In genomic region chr6:31541059-31541657, GRCh38 we compare ENCODE assay signal across 8 cellular contexts. TPM values are rescaled to one million over a fixed set of nuclear protein-coding genes. Genes with fewer than 3 reads are reported as not detected.
DNase-seq lines count a peak whose midpoint lies in the region; ATAC-seq and TF ChIP-seq lines count a peak whose summit lies in the region.

No MANE protein-coding gene starts in this region.

- H3K4me3 Mint-ChIP-seq in brain = peak overlapping the region; percentile 84 to 97 (median 87)

- peaks cover 81% of the 10 kb centered on the region for H3K4me1 Mint-ChIP-seq in brain

- ATAC-seq in GM19328 (IDR thresholded peaks at IDR 0.05; ENCODE audit: unreplicated experiment) = no peak

- H3K36me3 Mint-ChIP-seq in brain = peaks cover 48% of the 10 kb centered on the region

- DNase-seq in GM12864 (ENCODE audit: low read depth) (no peak), KBM-7 (peak; percentile 75), T-helper 22 cell (ENCODE audit: low read depth) (peak; percentile 63), iris pigment epithelial cell (ENCODE audit: low read depth) (peak; percentile 71), islet precursor cell (no peak)
- DNase-seq in stimulated activated CD4-positive, alpha-beta T cell treated with anti-CD3 and anti-CD28 coated beads, Interleukin-2, amount 100 ng/mL, for 24 hours = peak; percentile 69 to 70

- in situ Hi-C loops in KBM-7 (cut with MboI; ENCODE audit: low pct_unique_long_range_greater_than_20kb, low sequenced_read_pairs) = no loop called here

- peak overlapping the region; percentile 87 for H3K4me3 ChIP-seq in GM12864 (ENCODE audit: low read depth, low read length)

- peak overlapping the region; percentile 98 to 100 (median 99) for H3K27ac Mint-ChIP-seq in brain

- H3K27me3 Mint-ChIP-seq in brain = peaks cover 22% of the 10 kb centered on the region

- TF ChIP-seq CTCF in GM12864 (IDR thresholded peaks at IDR 0.05; ENCODE audit: low read depth, low read length, missing control alignments) = no peak
- no peak for TF ChIP-seq CTCF in brain (conservative IDR thresholded peaks at IDR 0.05)

- H3K9me3 Mint-ChIP-seq in brain = no peaks in the 10 kb centered on the region

RNA-seq across cellular contexts. Expression of gene DDX39B, which starts 0.6 kb away (rescaled TPM):
- 267 TPM for polyA plus RNA-seq in brain (ENCODE audit: insufficient read depth, low read depth, low replicate concordance)

RNA-seq across cellular contexts. Expression of gene ATP6V1G2, which starts 5.2 kb away (rescaled TPM):
- polyA plus RNA-seq in brain (ENCODE audit: insufficient read depth, low read depth, low replicate concordance) = 122 TPM

RNA-seq across cellular contexts. Expression of gene NFKBIL1, which starts 6.2 kb away (rescaled TPM):
- polyA plus RNA-seq in brain (ENCODE audit: insufficient read depth, low read depth, low replicate concordance) = 59.4 TPM

RNA-seq across cellular contexts. Expression of gene MCCD1, which starts 12.4 kb away (rescaled TPM):
- not detected for polyA plus RNA-seq in brain (ENCODE audit: insufficient read depth, low read depth, low replicate concordance)

RNA-seq across cellular contexts. Expression of gene LTA, which starts 30.9 kb away (rescaled TPM):
- not detected for polyA plus RNA-seq in brain (ENCODE audit: insufficient read depth, low read depth, low replicate concordance)

Comparison
In these comparisons a context has a peak if more than half of its experiments do, and no peak if none do; other contexts are left out.
1. DNase-seq: peak in KBM-7 (single experiment), T-helper 22 cell (single experiment), iris pigment epithelial cell (single experiment) and stimulated activated CD4-positive, alpha-beta T cell treated with anti-CD3 and anti-CD28 coated beads, Interleukin-2, amount 100 ng/mL, for 24 hours (2 of 2); none in GM12864 (single experiment) and islet precursor cell (single experiment).